ENCODE assay signal across 21 cellular contexts in genomic region chr13:46543307-46543706, GRCh38. TPM values are rescaled to one million over a fixed set of nuclear protein-coding genes. Genes with fewer than 3 reads are reported as not detected.
DNase-seq lines count a peak whose midpoint lies in the region; FAIRE-seq and TF ChIP-seq lines count a peak whose summit lies in the region.
"Had no signal": no experiment of that assay in that cellular context is flagged by ENCODE, and none has a peak within 500 bp of the region (broad histone marks: within the 10 kb centered on the region; RNA-seq: fewer than 3 reads in every experiment).

No MANE protein-coding gene starts in this region.

- no peaks in the 10 kb centered on the region for H3K4me1 ChIP-seq in effector memory CD4-positive, alpha-beta T cell (ENCODE audit: control insufficient read depth, insufficient read depth, low read length, poor library complexity, severe bottlenecking)
- H3K4me1 ChIP-seq in colonic mucosa = no peaks in the 10 kb centered on the region

- intact Hi-C loops in colonic mucosa (cut with DNase I) = no loop called here

- FAIRE-seq in GM12891 (lab: Jason Lieb, UNC) = peak; percentile 45
- FAIRE-seq: K562 had no signal

- DNase-seq in DMS 273 (lab: John Stamatoyannopoulos, UW; ENCODE audit: unreplicated experiment) = peak; percentile 95
- DNase-seq in GM12891 (ENCODE audit: insufficient read length, low spot score) = no peak
- peak; percentile 92 to 95 for DNase-seq in NCI-H524 (lab: John Stamatoyannopoulos, UW)
- DNase-seq in cerebellar cortex (ENCODE audit: low spot score) = peak; percentile 98
- no peak for DNase-seq in effector memory CD4-positive, alpha-beta T cell
- no peak for DNase-seq in colonic mucosa
- DNase-seq in T-helper 9 cell = no peak
- DNase-seq: Calu3; CD8-positive, alpha-beta T cell; DMS79; NCI-H1092 treated with DMSO at 0.1 percent for 48 hours; NCI-H187; NCI-H2107; NCI-H226; NCI-H526 treated with DMSO at 0.1 percent for 48 hours; OCI-M1; Right ventricle myocardium superior; SW 1271 had no signal

- H3K36me3 ChIP-seq in effector memory CD4-positive, alpha-beta T cell (ENCODE audit: control insufficient read depth, insufficient read depth, low read length) = no peaks in the 10 kb centered on the region
- H3K36me3 ChIP-seq in colonic mucosa = no peaks in the 10 kb centered on the region
- H3K36me3 ChIP-seq: BLaER1 treated with 17β-estradiol and CSF1 and Interleukin-3, amounts not matched to agents 10 nM and 100 nM had no signal

- no peak for TF ChIP-seq CTCF in colonic mucosa (IDR thresholded peaks at IDR 0.05)

- H3K9ac ChIP-seq in colonic mucosa (ENCODE audit: low read depth in 2 of 2, low read length in 2 of 2) = no peak overlapping the region
- H3K9ac ChIP-seq: BLaER1 treated with 17β-estradiol and CSF1 and Interleukin-3, amounts not matched to agents 10 nM and 100 nM had no signal

- H3K27me3 ChIP-seq in effector memory CD4-positive, alpha-beta T cell (replicated peaks; ENCODE audit: control insufficient read depth, insufficient read depth, low read length, poor library complexity, severe bottlenecking) = no peaks in the 10 kb centered on the region
- H3K27me3 ChIP-seq in colonic mucosa = no peaks in the 10 kb centered on the region
- H3K27me3 ChIP-seq: BLaER1 treated with 17β-estradiol and CSF1 and Interleukin-3, amounts not matched to agents 10 nM and 100 nM had no signal

- H3K4me3 ChIP-seq in effector memory CD4-positive, alpha-beta T cell (ENCODE audit: insufficient read depth, low read depth, low read length, poor library complexity, severe bottlenecking) = no peak overlapping the region
- no peak overlapping the region for H3K4me3 ChIP-seq in colonic mucosa
- H3K4me3 ChIP-seq: BLaER1 treated with 17β-estradiol and CSF1 and Interleukin-3, amounts not matched to agents 10 nM and 100 nM; GM23338; K562 had no signal

- H3K27ac ChIP-seq in effector memory CD4-positive, alpha-beta T cell (ENCODE audit: insufficient read depth, low read length, poor library complexity, severe bottlenecking) = no peak overlapping the region
- no peak overlapping the region for H3K27ac ChIP-seq in colonic mucosa
- H3K27ac ChIP-seq: BLaER1 treated with 17β-estradiol and CSF1 and Interleukin-3, amounts not matched to agents 10 nM and 100 nM had no signal

- TF ChIP-seq POLR2A in GM12891 (IDR thresholded peaks at IDR 0.05; ENCODE audit: low read depth, low read length) = no peak

- no peaks in the 10 kb centered on the region for H3K9me3 ChIP-seq in effector memory CD4-positive, alpha-beta T cell (ENCODE audit: control insufficient read depth, low read length)
- no peaks in the 10 kb centered on the region for H3K9me3 ChIP-seq in colonic mucosa
- H3K9me3 ChIP-seq: BLaER1 treated with 17β-estradiol and CSF1 and Interleukin-3, amounts not matched to agents 10 nM and 100 nM had no signal

TF ChIP-seq in GM12891, 5 proteins besides CTCF, POLR2A, EP300 and RAD21:
- no peak for TF ChIP-seq SPI1 (IDR thresholded peaks at IDR 0.05; ENCODE audit: low read depth, low read length)
- no peak for TF ChIP-seq PAX5 (IDR thresholded peaks at IDR 0.05; ENCODE audit: insufficient read depth, low read length, severe bottlenecking)
TF ChIP-seq in GM12891: peak in this region for 0.

RNA-seq across cellular contexts. Expression of gene LRCH1, which starts 9.7 kb away (rescaled TPM):
- 19.9 TPM for polyA plus RNA-seq in GM12891 (2012; ENCODE audit: low read depth, missing spikeins)
- total RNA-seq in colonic mucosa = 10 to 100 TPM; 12.8 to 19.6 TPM

Comparison
In these comparisons a context has a peak if more than half of its experiments do, and no peak if none do; other contexts are left out.
1. DNase-seq: peak in DMS 273 (single experiment), NCI-H524 (2 of 2) and cerebellar cortex (single experiment); none in GM12891 (single experiment), effector memory CD4-positive, alpha-beta T cell (0 of 3), colonic mucosa (single experiment) and T-helper 9 cell (single experiment).